ENCODE assay signal across 8 cellular contexts in the genomic region with DNA sequence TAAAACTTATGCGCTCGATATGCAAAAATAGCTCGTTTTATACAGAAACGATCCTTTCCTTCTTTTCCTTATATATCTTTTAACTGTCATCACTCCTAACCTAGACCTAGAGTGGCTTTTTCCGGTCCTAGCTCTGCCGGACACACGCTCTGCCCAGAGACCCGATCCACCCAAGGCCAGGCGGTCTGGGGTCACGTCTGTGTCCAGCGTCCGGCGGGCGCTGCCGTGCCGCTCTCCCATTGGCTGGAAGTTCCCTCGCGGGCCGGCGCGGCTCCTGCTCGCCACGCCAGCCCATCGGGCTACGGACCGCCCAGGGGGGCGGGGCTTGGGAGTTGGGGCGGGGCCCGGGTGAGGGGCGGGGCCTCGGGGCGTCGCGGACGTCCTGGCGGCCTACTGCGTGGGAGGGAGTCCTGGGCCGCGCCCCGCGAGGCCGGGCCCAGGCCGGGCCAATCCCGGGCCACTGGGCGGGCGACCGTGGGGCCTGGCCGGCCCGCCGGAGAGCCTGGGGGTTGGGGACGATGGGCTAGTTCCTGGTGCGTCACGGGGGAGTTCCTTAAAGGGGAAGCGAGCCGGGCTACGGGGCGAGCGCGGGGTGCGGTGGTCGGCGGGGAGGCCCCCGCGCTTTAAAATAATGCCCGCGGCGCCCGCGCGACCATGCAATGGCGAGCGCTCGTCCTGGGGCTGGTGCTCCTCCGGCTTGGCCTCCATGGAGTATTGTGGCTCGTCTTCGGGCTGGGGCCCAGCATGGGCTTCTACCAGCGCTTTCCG. TPM values are rescaled to one million over a fixed set of nuclear protein-coding genes. Genes with fewer than 3 reads are reported as not detected.
DNase-seq lines count a peak whose midpoint lies in the region; ATAC-seq and TF ChIP-seq lines count a peak whose summit lies in the region.

Gene EDEM1 (plus strand): TSS at position 556 of the 768 bp plus-strand sequence. CDS start 99 bp downstream, at position 655.

- H3K36me3 ChIP-seq in DND-41 (ENCODE audit: insufficient read depth, low read length) (peaks cover 47% of the 10 kb centered on the region), fibroblast of lung (ENCODE audit: control insufficient read depth, insufficient read depth, low read length) (no peaks in the 10 kb centered on the region)
- H3K36me3 ChIP-seq in naive thymus-derived CD4-positive, alpha-beta T cell (ENCODE audit: control insufficient read depth in 2 of 3, insufficient read depth in 3 of 3, low read length in 3 of 3), result peaks cover 0 to 3% (median 0%) of the 10 kb centered on the region in 3 experiments

- H4K20me1 ChIP-seq in DND-41 (ENCODE audit: insufficient read depth, low read length) (peaks cover 19% of the 10 kb centered on the region), fibroblast of lung (ENCODE audit: control insufficient read depth, extremely low read depth, insufficient read depth, low read length) (no peaks in the 10 kb centered on the region)

- intact Hi-C loops in naive thymus-derived CD4-positive, alpha-beta T cell (cut with micrococcal nuclease), result loop anchor here (1.0 to 10.0 kb wide), 12 partner anchors 51 to 885 kb away; partner anchors contain the start of genes ARL8B (in 2 of the 2), SETMAR (in 2 of the 2), ITPR1 (in 1 of the 2) and SUMF1 (in 1 of the 2)

- peaks cover 0 to 2% (median 0%) of the 10 kb centered on the region in 11 donors for H3K9me3 Mint-ChIP-seq in naive thymus-derived CD4-positive, alpha-beta T cell
- no peaks in the 10 kb centered on the region for H3K9me3 Mint-ChIP-seq in stimulated activated memory B cell treated with anti-CD40 and anti-IgM and Interleukin-4, amounts not matched to agents 10 μg/mL and 1 μg/mL and 100 μg/mL, for 72 hours

- H3K4me1 Mint-ChIP-seq in naive thymus-derived CD4-positive, alpha-beta T cell, result peaks cover 14 to 41% (median 32%) of the 10 kb centered on the region in 7 donors
- peaks cover 49% of the 10 kb centered on the region for H3K4me1 Mint-ChIP-seq in stimulated activated memory B cell treated with anti-CD40 and anti-IgM and Interleukin-4, amounts not matched to agents 10 μg/mL and 1 μg/mL and 100 μg/mL, for 72 hours

- peak within 1 kb of the TSS; percentile 98 for H3K27ac ChIP-seq in DND-41 (ENCODE audit: low read length)
- peak within 1 kb of the TSS; percentile 93 for H3K27ac ChIP-seq in fibroblast of lung (ENCODE audit: insufficient read depth, low read length)
- H3K27ac ChIP-seq in naive thymus-derived CD4-positive, alpha-beta T cell (ENCODE audit: low read depth, low read length), result peak within 1 kb of the TSS; percentile 97

- H2AFZ ChIP-seq in DND-41 (ENCODE audit: low read depth, low read length) (peak within 1 kb of the TSS; percentile 76), fibroblast of lung (ENCODE audit: low read length) (peak within 1 kb of the TSS; percentile 18)

- H3K36me3 Mint-ChIP-seq in naive thymus-derived CD4-positive, alpha-beta T cell, result peaks cover 0 to 27% (median 4%) of the 10 kb centered on the region in 5 donors
- peaks cover 32% of the 10 kb centered on the region for H3K36me3 Mint-ChIP-seq in stimulated activated memory B cell treated with anti-CD40 and anti-IgM and Interleukin-4, amounts not matched to agents 10 μg/mL and 1 μg/mL and 100 μg/mL, for 72 hours

- ATAC-seq in DND-41 (ENCODE audit: insufficient read depth, low read depth) (peak; percentile 86), GM21717 (IDR thresholded peaks at IDR 0.05; ENCODE audit: unreplicated experiment) (peak; percentile 81)
- peak; percentile 95 for ATAC-seq in naive thymus-derived CD4-positive, alpha-beta T cell
- peak; percentile 96 for ATAC-seq in stimulated activated memory B cell treated with anti-CD40 and anti-IgM and Interleukin-4, amounts not matched to agents 10 μg/mL and 1 μg/mL and 100 μg/mL, for 72 hours

- POLR2A ChIA-PET in naive thymus-derived CD4-positive, alpha-beta T cell (lab: Charles Lee), result interaction anchor here (0.9 to 4.6 kb wide), 12 partner anchors 10 to 694 kb away, joined by 3 to 117 read pairs (median 4); partner anchors contain the start of genes ARL8B and ITPR1

- TF ChIP-seq CTCF in DND-41 (IDR thresholded peaks at IDR 0.05; ENCODE audit: borderline replicate concordance, extremely low read depth, low read length, poor library complexity, severe bottlenecking), result no peak
- TF ChIP-seq CTCF in fibroblast of lung (conservative IDR thresholded peaks at IDR 0.05 in 1 of 2, IDR thresholded peaks at IDR 0.05 in 1 of 2; ENCODE audit: low read depth in 1 of 2, low read length in 2 of 2), result no peak

- H3K79me2 ChIP-seq in DND-41 (ENCODE audit: insufficient read depth, low read length), result peaks cover 84% of the 10 kb centered on the region
- H3K79me2 ChIP-seq in fibroblast of lung (ENCODE audit: control insufficient read depth, insufficient read depth, low read length), result peaks cover 41% of the 10 kb centered on the region

- H3K27me3 Mint-ChIP-seq in naive thymus-derived CD4-positive, alpha-beta T cell, result no peaks in the 10 kb centered on the region
- no peaks in the 10 kb centered on the region for H3K27me3 Mint-ChIP-seq in stimulated activated memory B cell treated with anti-CD40 and anti-IgM and Interleukin-4, amounts not matched to agents 10 μg/mL and 1 μg/mL and 100 μg/mL, for 72 hours

- CTCF ChIA-PET in naive thymus-derived CD4-positive, alpha-beta T cell (lab: Charles Lee), result interaction anchor here (1.4 to 3.1 kb wide), 4 partner anchors 9 to 55 kb away, joined by 3 to 19 read pairs (median 5); no protein-coding TSS in a partner anchor

- H3K9me3 ChIP-seq in DND-41 (ENCODE audit: insufficient read depth, low read length, severe bottlenecking) (no peaks in the 10 kb centered on the region), fibroblast of lung (ENCODE audit: control insufficient read depth, insufficient read depth, low read depth, low read length) (no peaks in the 10 kb centered on the region)
- H3K9me3 ChIP-seq in naive thymus-derived CD4-positive, alpha-beta T cell (ENCODE audit: control insufficient read depth in 2 of 3, low read length in 3 of 3), result no peaks in the 10 kb centered on the region

- peak within 1 kb of the TSS; percentile 90 to 100 (median 98) for H3K4me3 Mint-ChIP-seq in naive thymus-derived CD4-positive, alpha-beta T cell
- H3K4me3 Mint-ChIP-seq in stimulated activated memory B cell treated with anti-CD40 and anti-IgM and Interleukin-4, amounts not matched to agents 10 μg/mL and 1 μg/mL and 100 μg/mL, for 72 hours, result peak within 1 kb of the TSS; percentile 100

- H3K9ac ChIP-seq in DND-41 (ENCODE audit: low read depth, low read length) (peak within 1 kb of the TSS; percentile 99), fibroblast of lung (ENCODE audit: insufficient read depth, low read length) (peak within 1 kb of the TSS; percentile 93)

- H3K27ac Mint-ChIP-seq in naive thymus-derived CD4-positive, alpha-beta T cell, result peak within 1 kb of the TSS; percentile 95 to 100 (median 98)
- peak within 1 kb of the TSS; percentile 99 for H3K27ac Mint-ChIP-seq in stimulated activated memory B cell treated with anti-CD40 and anti-IgM and Interleukin-4, amounts not matched to agents 10 μg/mL and 1 μg/mL and 100 μg/mL, for 72 hours

- H3K4me1 ChIP-seq in DND-41 (ENCODE audit: insufficient read depth, low read length) (peaks cover 66% of the 10 kb centered on the region), fibroblast of lung (ENCODE audit: control insufficient read depth, extremely low read depth, insufficient read depth, low read length) (peaks cover 4% of the 10 kb centered on the region)
- peaks cover 13 to 21% of the 10 kb centered on the region in 2 donors for H3K4me1 ChIP-seq in naive thymus-derived CD4-positive, alpha-beta T cell (ENCODE audit: control insufficient read depth in 2 of 2, insufficient read depth in 2 of 2, low read length in 2 of 2)

- peak; percentile 96 for DNase-seq in DND-41
- peak; percentile 89 for DNase-seq in Jurkat, Clone E6-1 (ENCODE audit: low read depth, low spot score)
- peak; percentile 95 for DNase-seq in RPMI8226
- peak; percentile 91 to 93 for DNase-seq in activated T-helper 1 cell treated with anti-CD3 and anti-CD28 coated beads, Interleukin-2, amount 50 U/mL, for 16 hours (ENCODE audit: low read depth in 1 of 2, low spot score in 1 of 2)
- DNase-seq in fibroblast of lung (ENCODE audit: low read depth in 2 of 2), result peak; percentile 93 to 94
- peak; percentile 81 to 100 (median 88) for DNase-seq in naive thymus-derived CD4-positive, alpha-beta T cell

- H3K27me3 ChIP-seq in DND-41 (ENCODE audit: insufficient read depth, low read length, poor library complexity) (no peaks in the 10 kb centered on the region), fibroblast of lung (ENCODE audit: control insufficient read depth, insufficient read depth, low read length) (no peaks in the 10 kb centered on the region)
- no peaks in the 10 kb centered on the region for H3K27me3 ChIP-seq in naive thymus-derived CD4-positive, alpha-beta T cell (ENCODE audit: control insufficient read depth in 2 of 2, insufficient read depth in 2 of 2, low read length in 2 of 2)

- peak within 1 kb of the TSS; percentile 76 to 88 for H3K4me3 ChIP-seq in DND-41 (ENCODE audit: low read depth in 1 of 2, low read length in 2 of 2)
- H3K4me3 ChIP-seq in Jurkat, Clone E6-1 (ENCODE audit: low read length), result peak within 1 kb of the TSS; percentile 92
- peak within 1 kb of the TSS; percentile 75 to 92 (median 90) for H3K4me3 ChIP-seq in fibroblast of lung (replicated peaks in 1 of 4; ENCODE audit: control extremely low read depth in 1 of 4, insufficient read depth in 1 of 4, low read depth in 3 of 4, low read length in 4 of 4)
- peak within 1 kb of the TSS; percentile 89 for H3K4me3 ChIP-seq in naive thymus-derived CD4-positive, alpha-beta T cell (ENCODE audit: low read length)

- H3K4me2 ChIP-seq in DND-41 (ENCODE audit: insufficient read depth, low read length) (peak within 1 kb of the TSS; percentile 94), fibroblast of lung (ENCODE audit: extremely low read depth, insufficient read depth, low read length) (peak within 1 kb of the TSS; percentile 99)

RNA-seq across cellular contexts. Expression of gene EDEM1, which starts in this region (rescaled TPM):
- 26.4 TPM for polyA plus RNA-seq in Jurkat, Clone E6-1 (2012; ENCODE audit: insufficient read depth, insufficient read length)
- 20.8 and 23.6 TPM in 2 replicates for total RNA-seq in fibroblast of lung
- polyA plus RNA-seq in fibroblast of lung, result 41.9 and 42.4 TPM in 2 replicates
- polyA plus RNA-seq in fibroblast of lung (2012), result 21.4 and 22.0 TPM in 2 replicates
- polyA minus RNA-seq in fibroblast of lung (ENCODE audit: low replicate concordance), result 26.2 and 32.4 TPM in 2 replicates
- total RNA-seq in naive thymus-derived CD4-positive, alpha-beta T cell, result 100 to 1,000 TPM in 4 of 5 experiments, 10 to 100 TPM in 1; 97.3 to 138 (median 126) TPM
- polyA plus RNA-seq in naive thymus-derived CD4-positive, alpha-beta T cell, result 10 to 100 TPM; 41.9 to 50.1 TPM

Comparison
In these comparisons a context has a peak if more than half of its experiments do, and no peak if none do; other contexts are left out.
1. Peak in every context shown above with its lines: DNase-seq, ATAC-seq, H3K4me3 ChIP-seq and H3K27ac ChIP-seq.